8 cellular contexts compared by ENCODE assay signal in genomic region chr15:99250494-99251435, GRCh38. TPM values are rescaled to one million over a fixed set of nuclear protein-coding genes. Genes with fewer than 3 reads are reported as not detected.
DNase-seq lines count a peak whose midpoint lies in the region; ATAC-seq and TF ChIP-seq lines count a peak whose summit lies in the region.

No MANE protein-coding gene starts in this region.

- H3K27ac ChIP-seq in CD8-positive, alpha-beta T cell (ENCODE audit: low read depth, low read length), result peak overlapping the region; percentile 25
- H3K27ac ChIP-seq in effector memory CD4-positive, alpha-beta T cell (ENCODE audit: insufficient read depth, low read length, poor library complexity, severe bottlenecking), result peak overlapping the region; percentile 40

- TF ChIP-seq CTCF in CD8-positive, alpha-beta T cell (IDR thresholded peaks at IDR 0.05), result no peak

- DNase-seq in CD8-positive, alpha-beta T cell, result peak; percentile 83 to 94 (median 90)
- DNase-seq in HK-2 (ENCODE audit: unreplicated experiment), result peak; percentile 93
- DNase-seq in NCI-H82 treated with DMSO at 0.1 percent for 48 hours (lab: John Stamatoyannopoulos, UW; ENCODE audit: unreplicated experiment), result peak; percentile 97
- peak; percentile 98 for DNase-seq in activated CD4-positive, alpha-beta memory T cell treated with anti-CD3 and anti-CD28 coated beads, Interleukin-2, amount 10 ng/mL, durations not matched to agents 7 days and 5 days
- DNase-seq in effector memory CD4-positive, alpha-beta T cell, result peak; percentile 83 to 87 (median 87)
- DNase-seq in lung microvascular endothelial cell (ENCODE audit: low read depth in 2 of 2), result peak; percentile 99
- DNase-seq in stimulated activated CD4-positive, alpha-beta T cell treated with anti-CD3 and anti-CD28 coated beads, TNF-alpha, amount 100 ng/mL, for 48 hours (ENCODE audit: low read depth in 3 of 3), result peak; percentile 90 to 94 (median 90)

- H3K27me3 Mint-ChIP-seq in CD8-positive, alpha-beta T cell (ENCODE audit: low read depth), result no peaks in the 10 kb centered on the region
- no peaks in the 10 kb centered on the region for H3K27me3 Mint-ChIP-seq in activated CD4-positive, alpha-beta memory T cell treated with anti-CD3 and anti-CD28 coated beads, Interleukin-2, amount 10 ng/mL, durations not matched to agents 7 days and 5 days

- no peaks in the 10 kb centered on the region for H3K36me3 ChIP-seq in CD8-positive, alpha-beta T cell (ENCODE audit: insufficient read depth, low read length)
- H3K36me3 ChIP-seq in effector memory CD4-positive, alpha-beta T cell (ENCODE audit: control insufficient read depth, insufficient read depth, low read length), result no peaks in the 10 kb centered on the region

- intact Hi-C loops in CD8-positive, alpha-beta T cell (cut with DNase I, micrococcal nuclease), result loop anchor here (1.0 to 5.0 kb wide), 10 partner anchors 146 to 1352 kb away; partner anchors contain the start of genes LYSMD4 (in 2 of the 2), ARRDC4 (in 1 of the 2), ASB7 (in 1 of the 2) and LINS1 (in 1 of the 2)

- H3K4me1 ChIP-seq in CD8-positive, alpha-beta T cell (ENCODE audit: insufficient read depth, low read length), result peaks cover 19% of the 10 kb centered on the region
- peaks cover 5% of the 10 kb centered on the region for H3K4me1 ChIP-seq in effector memory CD4-positive, alpha-beta T cell (ENCODE audit: control insufficient read depth, insufficient read depth, low read length, poor library complexity, severe bottlenecking)

- ATAC-seq in CD8-positive, alpha-beta T cell, result peak; percentile 95
- ATAC-seq in GM19455 (IDR thresholded peaks at IDR 0.05; ENCODE audit: unreplicated experiment), result peak; percentile 96

- peaks cover 5% of the 10 kb centered on the region for H3K36me3 Mint-ChIP-seq in CD8-positive, alpha-beta T cell
- H3K36me3 Mint-ChIP-seq in activated CD4-positive, alpha-beta memory T cell treated with anti-CD3 and anti-CD28 coated beads, Interleukin-2, amount 10 ng/mL, durations not matched to agents 7 days and 5 days (ENCODE audit: low read depth), result peaks cover 12% of the 10 kb centered on the region

- H3K4me3 Mint-ChIP-seq in CD8-positive, alpha-beta T cell, result peak overlapping the region; percentile 90
- H3K4me3 Mint-ChIP-seq in activated CD4-positive, alpha-beta memory T cell treated with anti-CD3 and anti-CD28 coated beads, Interleukin-2, amount 10 ng/mL, durations not matched to agents 7 days and 5 days, result peak overlapping the region; percentile 85

- peaks cover 7% of the 10 kb centered on the region for H3K9me3 Mint-ChIP-seq in CD8-positive, alpha-beta T cell
- no peaks in the 10 kb centered on the region for H3K9me3 Mint-ChIP-seq in activated CD4-positive, alpha-beta memory T cell treated with anti-CD3 and anti-CD28 coated beads, Interleukin-2, amount 10 ng/mL, durations not matched to agents 7 days and 5 days

- CTCF ChIA-PET in CD8-positive, alpha-beta T cell (lab: Charles Lee), result interaction anchor here (0.6 to 1.7 kb wide), 4 partner anchors 16 to 440 kb away, joined by 3 to 4 read pairs (median 4); no protein-coding TSS in a partner anchor
- CTCF ChIA-PET in activated CD4-positive, alpha-beta memory T cell treated with anti-CD3 and anti-CD28 coated beads, Interleukin-2, amount 10 ng/mL, durations not matched to agents 7 days and 5 days (lab: Charles Lee), result interaction anchor here (0.8 to 2.6 kb wide), 5 partner anchors 22 to 1099 kb away, joined by 3 to 13 read pairs (median 7); no protein-coding TSS in a partner anchor

- POLR2A ChIA-PET in CD8-positive, alpha-beta T cell (lab: Charles Lee), result interaction anchor here (0.9 to 1.3 kb wide), 2 partner anchors 31 to 603 kb away, joined by 3 to 4 read pairs; partner anchors contain the start of gene IGF1R
- POLR2A ChIA-PET in activated CD4-positive, alpha-beta memory T cell treated with anti-CD3 and anti-CD28 coated beads, Interleukin-2, amount 10 ng/mL, durations not matched to agents 7 days and 5 days (lab: Charles Lee), result interaction anchor here (0.7 to 2.1 kb wide), 9 partner anchors 9 to 1346 kb away, joined by 3 to 14 read pairs (median 4); partner anchors contain the start of genes LYSMD4 and MEF2A

- peak overlapping the region; percentile 89 for H3K27ac Mint-ChIP-seq in CD8-positive, alpha-beta T cell
- peak overlapping the region; percentile 74 for H3K27ac Mint-ChIP-seq in activated CD4-positive, alpha-beta memory T cell treated with anti-CD3 and anti-CD28 coated beads, Interleukin-2, amount 10 ng/mL, durations not matched to agents 7 days and 5 days

- no peaks in the 10 kb centered on the region for H3K9me3 ChIP-seq in CD8-positive, alpha-beta T cell (ENCODE audit: low read length)
- no peaks in the 10 kb centered on the region for H3K9me3 ChIP-seq in effector memory CD4-positive, alpha-beta T cell (ENCODE audit: control insufficient read depth, low read length)

- no peaks in the 10 kb centered on the region for H3K27me3 ChIP-seq in CD8-positive, alpha-beta T cell (ENCODE audit: insufficient read depth, low read length)
- no peaks in the 10 kb centered on the region for H3K27me3 ChIP-seq in effector memory CD4-positive, alpha-beta T cell (replicated peaks; ENCODE audit: control insufficient read depth, insufficient read depth, low read length, poor library complexity, severe bottlenecking)

- peak overlapping the region; percentile 55 for H3K4me3 ChIP-seq in CD8-positive, alpha-beta T cell (ENCODE audit: low read depth, low read length)
- peak overlapping the region; percentile 87 for H3K4me3 ChIP-seq in effector memory CD4-positive, alpha-beta T cell (ENCODE audit: insufficient read depth, low read depth, low read length, poor library complexity, severe bottlenecking)

- peaks cover 29% of the 10 kb centered on the region for H3K4me1 Mint-ChIP-seq in CD8-positive, alpha-beta T cell (ENCODE audit: low read depth)
- peaks cover 28% of the 10 kb centered on the region for H3K4me1 Mint-ChIP-seq in activated CD4-positive, alpha-beta memory T cell treated with anti-CD3 and anti-CD28 coated beads, Interleukin-2, amount 10 ng/mL, durations not matched to agents 7 days and 5 days

RNA-seq across cellular contexts. Expression of gene LRRC28, which starts 0.5 kb away (rescaled TPM):
- 10 to 100 TPM in 1 of 2 experiments, 1 to 10 TPM in 1; 9.0 to 12.1 TPM for total RNA-seq in CD8-positive, alpha-beta T cell
- total RNA-seq in activated CD4-positive, alpha-beta memory T cell treated with anti-CD3 and anti-CD28 coated beads, Interleukin-2, amount 10 ng/mL, durations not matched to agents 7 days and 5 days, result 10 to 100 TPM; 19.5 to 19.6 TPM
- total RNA-seq in lung microvascular endothelial cell, result 6.8 and 10.5 TPM in 2 replicates

RNA-seq across cellular contexts. Expression of gene TTC23, which starts 1.4 kb away (rescaled TPM):
- under 1 TPM in 1 of 2 experiments, not detected in 1; 0.62 TPM for total RNA-seq in CD8-positive, alpha-beta T cell
- total RNA-seq in activated CD4-positive, alpha-beta memory T cell treated with anti-CD3 and anti-CD28 coated beads, Interleukin-2, amount 10 ng/mL, durations not matched to agents 7 days and 5 days, result 1 to 10 TPM; 1.6 to 2.1 TPM
- total RNA-seq in lung microvascular endothelial cell, result 15.3 and 17.1 TPM in 2 replicates

Comparison
In these comparisons a context has a peak if more than half of its experiments do, and no peak if none do; other contexts are left out.
1. Peak in every context shown above with its lines: DNase-seq, ATAC-seq, H3K4me3 ChIP-seq and H3K27ac ChIP-seq.